In genomic region chr10:16894834-16895233, GRCh38 we compare ENCODE assay signal across 23 cellular contexts.
"Had no signal": no experiment of that assay in that cellular context is flagged by ENCODE, and none has a peak within 500 bp of the region (broad histone marks: within the 10 kb centered on the region; RNA-seq: fewer than 3 reads in every experiment).

No MANE protein-coding gene starts in this region.

- H3K27ac ChIP-seq: gastrocnemius medialis, hepatocyte, left ventricle myocardium inferior, right lobe of liver, skin epidermis, stomach, suprapubic skin, upper lobe of right lung had no signal

- H3K9me3 ChIP-seq: ascending aorta, gastrocnemius medialis, right lobe of liver, stomach, suprapubic skin, tibial artery, upper lobe of right lung had no signal

- H3K27me3 ChIP-seq: ascending aorta, gastrocnemius medialis, hepatocyte, right lobe of liver, stomach, suprapubic skin, tibial artery, upper lobe of right lung had no signal

- H3K4me1 ChIP-seq: gastrocnemius medialis, upper lobe of right lung had no signal

- H3K36me3 ChIP-seq: ascending aorta, gastrocnemius medialis, left ventricle myocardium inferior, right lobe of liver, stomach, suprapubic skin, tibial artery, upper lobe of right lung had no signal

- H2AFZ ChIP-seq: hepatocyte had no signal

- H3K4me3 ChIP-seq: ascending aorta, gastrocnemius medialis, hepatocyte, left ventricle myocardium inferior, right lobe of liver, skin epidermis, stomach, suprapubic skin, tibial artery, upper lobe of right lung had no signal

- DNase-seq: activated CD4-positive, alpha-beta T cell treated with anti-CD3 and anti-CD28 coated beads for 36 hours; activated CD4-positive, CD25-positive, alpha-beta regulatory T cell; activated CD8-positive, alpha-beta memory T cell treated with anti-CD3 and anti-CD28 coated beads, Interleukin-2, amount 10 ng/mL, durations not matched to agents 7 days and 5 days; activated CD8-positive, alpha-beta T cell treated with anti-CD3 and anti-CD28 coated beads, Interleukin-2, amount 10 ng/mL, durations not matched to agents 7 days and 5 days; activated naive CD4-positive, alpha-beta T cell; activated T-cell treated with anti-CD3 and anti-CD28 coated beads, Interleukin-2, amount 50 U/mL, for 72 hours; cortex of kidney; gastrocnemius medialis; islet precursor cell; left ventricle myocardium inferior; naive thymus-derived CD8-positive, alpha-beta T cell; right lobe of liver; stimulated activated CD4-positive, alpha-beta T cell treated with anti-CD3 and anti-CD28 coated beads, Interleukin-12 subunit alpha, Interleukin-12 subunit beta, amount 100 ng/mL, for 4 hours; stimulated activated CD4-positive, alpha-beta T cell treated with anti-CD3 and anti-CD28 coated beads, Interleukin-4, amount 100 ng/mL, for 24 hours; stimulated activated CD8-positive, alpha-beta memory T cell treated with anti-CD3 and anti-CD28 coated beads, Interleukin-4, amount 100 ng/mL, for 48 hours; stomach; T-helper 1 cell; tibial artery; upper lobe of right lung had no signal

- H3K4me2 ChIP-seq: hepatocyte had no signal
